ENCODE assay signal across 1 cellular context in the genomic region with DNA sequence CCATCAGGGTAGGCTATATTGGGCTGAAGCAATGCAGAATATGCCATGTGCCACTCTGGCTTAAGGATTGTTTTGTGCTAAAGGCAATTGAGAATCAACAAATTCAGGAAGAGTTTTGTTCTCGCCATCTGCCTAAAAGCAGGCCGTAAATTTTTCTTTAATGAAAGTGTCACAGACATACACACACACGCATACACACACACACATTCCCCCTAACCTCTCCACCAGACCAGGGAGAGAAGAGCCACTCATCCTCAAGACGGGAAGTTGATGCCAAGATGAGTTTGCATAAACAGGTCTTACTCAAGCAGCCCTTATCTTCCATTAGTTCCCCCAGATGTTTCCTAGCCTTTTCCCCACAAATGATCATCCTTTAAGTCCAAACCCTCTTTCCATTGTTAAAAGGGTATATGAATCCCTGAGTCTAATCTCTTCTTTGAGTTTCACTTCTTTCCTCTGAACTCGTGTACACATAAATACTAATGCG.
TF ChIP-seq lines count a peak whose summit lies in the region.

No MANE protein-coding gene starts in this region.

TF ChIP-seq in K562, 482 proteins besides CTCF, POLR2A, EP300 and RAD21 (continued from another document and continues in another):
- TF ChIP-seq, protein P1, sequence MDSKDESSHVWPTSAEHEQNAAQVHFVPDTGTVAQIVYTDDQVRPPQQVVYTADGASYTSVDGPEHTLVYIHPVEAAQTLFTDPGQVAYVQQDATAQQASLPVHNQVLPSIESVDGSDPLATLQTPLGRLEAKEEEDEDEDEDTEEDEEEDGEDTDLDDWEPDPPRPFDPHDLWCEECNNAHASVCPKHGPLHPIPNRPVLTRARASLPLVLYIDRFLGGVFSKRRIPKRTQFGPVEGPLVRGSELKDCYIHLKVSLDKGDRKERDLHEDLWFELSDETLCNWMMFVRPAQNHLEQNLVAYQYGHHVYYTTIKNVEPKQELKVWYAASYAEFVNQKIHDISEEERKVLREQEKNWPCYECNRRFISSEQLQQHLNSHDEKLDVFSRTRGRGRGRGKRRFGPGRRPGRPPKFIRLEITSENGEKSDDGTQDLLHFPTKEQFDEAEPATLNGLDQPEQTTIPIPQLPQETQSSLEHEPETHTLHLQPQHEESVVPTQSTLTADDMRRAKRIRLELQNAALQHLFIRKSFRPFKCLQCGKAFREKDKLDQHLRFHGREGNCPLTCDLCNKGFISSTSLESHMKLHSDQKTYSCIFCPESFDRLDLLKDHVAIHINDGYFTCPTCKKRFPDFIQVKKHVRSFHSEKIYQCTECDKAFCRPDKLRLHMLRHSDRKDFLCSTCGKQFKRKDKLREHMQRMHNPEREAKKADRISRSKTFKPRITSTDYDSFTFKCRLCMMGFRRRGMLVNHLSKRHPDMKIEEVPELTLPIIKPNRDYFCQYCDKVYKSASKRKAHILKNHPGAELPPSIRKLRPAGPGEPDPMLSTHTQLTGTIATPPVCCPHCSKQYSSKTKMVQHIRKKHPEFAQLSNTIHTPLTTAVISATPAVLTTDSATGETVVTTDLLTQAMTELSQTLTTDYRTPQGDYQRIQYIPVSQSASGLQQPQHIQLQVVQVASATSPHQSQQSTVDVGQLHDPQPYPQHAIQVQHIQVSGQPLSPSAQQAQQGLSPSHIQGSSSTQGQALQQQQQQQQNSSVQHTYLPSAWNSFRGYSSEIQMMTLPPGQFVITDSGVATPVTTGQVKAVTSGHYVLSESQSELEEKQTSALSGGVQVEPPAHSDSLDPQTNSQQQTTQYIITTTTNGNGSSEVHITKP (IDR thresholded peaks at IDR 0.05; ENCODE audit: partially characterized antibody): no peak
- TF ChIP-seq ETV6 (IDR thresholded peaks at IDR 0.05; ENCODE audit: borderline replicate concordance in 1 of 2, low read depth in 2 of 2, low read length in 1 of 2) (no peak), ETV6 (CRISPR knock-in tag; IDR thresholded peaks at IDR 0.05; ENCODE audit: borderline replicate concordance) (peak; percentile 22; the same call in 1 of the 2 replicates), EP400 (IDR thresholded peaks at IDR 0.05) (peak; percentile 47; the same call in 1 of the 2 replicates), ZNF224 (CRISPR knock-in tag; IDR thresholded peaks at IDR 0.05) (0 out of 2 replicates have a peak, but pooled peaks have one; percentile 45), NR2C2 (CRISPR knock-in tag; IDR thresholded peaks at IDR 0.05) (no peak), NR2C2 (tag; IDR thresholded peaks at IDR 0.05) (no peak), YBX1 (IDR thresholded peaks at IDR 0.05) (no peak), ZNF551 (CRISPR knock-in tag; IDR thresholded peaks at IDR 0.05) (no peak), RBM22 (IDR thresholded peaks at IDR 0.05; ENCODE audit: low read depth, low read length, poor library complexity, severe bottlenecking) (no peak), NBN (IDR thresholded peaks at IDR 0.05; ENCODE audit: low read depth) (0 out of 2 replicates have a peak, but pooled peaks have one; percentile 58), FUS (optimal IDR thresholded peaks at IDR 0.05; ENCODE audit: low read depth, low read length) (no peak), SOX6 (IDR thresholded peaks at IDR 0.05) (peak; percentile 60), PRMT5 (CRISPR knock-in tag; IDR thresholded peaks at IDR 0.05) (no peak), FOXK2 (conservative IDR thresholded peaks at IDR 0.05 in 1 of 2, IDR thresholded peaks at IDR 0.05 in 1 of 2; ENCODE audit: low read depth in 2 of 2) (peak; percentile 70 to 85), MECOM (CRISPR knock-in tag; IDR thresholded peaks at IDR 0.05) (no peak), SMAD2 (IDR thresholded peaks at IDR 0.05; ENCODE audit: low read depth, low read length) (no peak), CBFB (CRISPR knock-in tag; IDR thresholded peaks at IDR 0.05) (no peak), FOXJ2 (tag; IDR thresholded peaks at IDR 0.05) (no peak), LCOR (CRISPR knock-in tag; IDR thresholded peaks at IDR 0.05) (0 out of 2 replicates have a peak, but pooled peaks have one; percentile 34), FOXM1 (IDR thresholded peaks at IDR 0.05; ENCODE audit: low read depth) (no peak), FOXM1 (CRISPR knock-in tag; IDR thresholded peaks at IDR 0.05; ENCODE audit: low read depth) (no peak), ZBED1 (IDR thresholded peaks at IDR 0.05) (no peak), MED1 (CRISPR knock-in tag; IDR thresholded peaks at IDR 0.05; ENCODE audit: borderline replicate concordance) (no peak), FOXP1 (CRISPR knock-in tag; IDR thresholded peaks at IDR 0.05) (no peak), FOXA1 (IDR thresholded peaks at IDR 0.05; ENCODE audit: borderline replicate concordance) (no peak)
- TF ChIP-seq, protein P2, sequence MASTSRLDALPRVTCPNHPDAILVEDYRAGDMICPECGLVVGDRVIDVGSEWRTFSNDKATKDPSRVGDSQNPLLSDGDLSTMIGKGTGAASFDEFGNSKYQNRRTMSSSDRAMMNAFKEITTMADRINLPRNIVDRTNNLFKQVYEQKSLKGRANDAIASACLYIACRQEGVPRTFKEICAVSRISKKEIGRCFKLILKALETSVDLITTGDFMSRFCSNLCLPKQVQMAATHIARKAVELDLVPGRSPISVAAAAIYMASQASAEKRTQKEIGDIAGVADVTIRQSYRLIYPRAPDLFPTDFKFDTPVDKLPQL (IDR thresholded peaks at IDR 0.05; ENCODE audit: extremely low read depth, insufficient read length): no peak
- TF ChIP-seq, protein P3, sequence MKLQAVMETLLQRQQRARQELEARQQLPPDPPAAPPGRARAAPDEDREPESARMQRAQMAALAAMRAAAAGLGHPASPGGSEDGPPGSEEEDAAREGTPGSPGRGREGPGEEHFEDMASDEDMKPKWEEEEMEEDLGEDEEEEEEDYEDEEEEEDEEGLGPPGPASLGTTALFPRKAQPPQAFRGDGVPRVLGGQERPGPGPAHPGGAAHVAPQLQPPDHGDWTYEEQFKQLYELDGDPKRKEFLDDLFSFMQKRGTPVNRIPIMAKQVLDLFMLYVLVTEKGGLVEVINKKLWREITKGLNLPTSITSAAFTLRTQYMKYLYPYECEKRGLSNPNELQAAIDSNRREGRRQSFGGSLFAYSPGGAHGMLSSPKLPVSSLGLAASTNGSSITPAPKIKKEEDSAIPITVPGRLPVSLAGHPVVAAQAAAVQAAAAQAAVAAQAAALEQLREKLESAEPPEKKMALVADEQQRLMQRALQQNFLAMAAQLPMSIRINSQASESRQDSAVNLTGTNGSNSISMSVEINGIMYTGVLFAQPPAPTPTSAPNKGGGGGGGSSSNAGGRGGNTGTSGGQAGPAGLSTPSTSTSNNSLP (IDR thresholded peaks at IDR 0.05; ENCODE audit: borderline replicate concordance, low read depth, low read length): no peak
- TF ChIP-seq, protein P4, sequence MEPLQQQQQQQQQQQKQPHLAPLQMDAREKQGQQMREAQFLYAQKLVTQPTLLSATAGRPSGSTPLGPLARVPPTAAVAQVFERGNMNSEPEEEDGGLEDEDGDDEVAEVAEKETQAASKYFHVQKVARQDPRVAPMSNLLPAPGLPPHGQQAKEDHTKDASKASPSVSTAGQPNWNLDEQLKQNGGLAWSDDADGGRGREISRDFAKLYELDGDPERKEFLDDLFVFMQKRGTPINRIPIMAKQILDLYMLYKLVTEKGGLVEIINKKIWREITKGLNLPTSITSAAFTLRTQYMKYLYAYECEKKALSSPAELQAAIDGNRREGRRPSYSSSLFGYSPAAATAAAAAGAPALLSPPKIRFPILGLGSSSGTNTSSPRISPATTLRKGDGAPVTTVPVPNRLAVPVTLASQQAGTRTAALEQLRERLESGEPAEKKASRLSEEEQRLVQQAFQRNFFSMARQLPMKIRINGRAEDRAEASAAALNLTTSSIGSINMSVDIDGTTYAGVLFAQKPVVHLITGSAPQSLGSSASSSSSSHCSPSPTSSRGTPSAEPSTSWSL (CRISPR knock-in tag; IDR thresholded peaks at IDR 0.05; ENCODE audit: borderline replicate concordance): no peak
- TF ChIP-seq, protein P5, sequence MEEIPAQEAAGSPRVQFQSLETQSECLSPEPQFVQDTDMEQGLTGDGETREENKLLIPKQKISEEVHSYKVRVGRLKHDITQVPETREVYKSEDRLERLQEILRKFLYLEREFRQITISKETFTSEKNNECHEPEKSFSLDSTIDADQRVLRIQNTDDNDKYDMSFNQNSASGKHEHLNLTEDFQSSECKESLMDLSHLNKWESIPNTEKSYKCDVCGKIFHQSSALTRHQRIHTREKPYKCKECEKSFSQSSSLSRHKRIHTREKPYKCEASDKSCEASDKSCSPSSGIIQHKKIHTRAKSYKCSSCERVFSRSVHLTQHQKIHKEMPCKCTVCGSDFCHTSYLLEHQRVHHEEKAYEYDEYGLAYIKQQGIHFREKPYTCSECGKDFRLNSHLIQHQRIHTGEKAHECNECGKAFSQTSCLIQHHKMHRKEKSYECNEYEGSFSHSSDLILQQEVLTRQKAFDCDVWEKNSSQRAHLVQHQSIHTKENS (CRISPR knock-in tag; IDR thresholded peaks at IDR 0.05): no peak
- TF ChIP-seq, protein P6, sequence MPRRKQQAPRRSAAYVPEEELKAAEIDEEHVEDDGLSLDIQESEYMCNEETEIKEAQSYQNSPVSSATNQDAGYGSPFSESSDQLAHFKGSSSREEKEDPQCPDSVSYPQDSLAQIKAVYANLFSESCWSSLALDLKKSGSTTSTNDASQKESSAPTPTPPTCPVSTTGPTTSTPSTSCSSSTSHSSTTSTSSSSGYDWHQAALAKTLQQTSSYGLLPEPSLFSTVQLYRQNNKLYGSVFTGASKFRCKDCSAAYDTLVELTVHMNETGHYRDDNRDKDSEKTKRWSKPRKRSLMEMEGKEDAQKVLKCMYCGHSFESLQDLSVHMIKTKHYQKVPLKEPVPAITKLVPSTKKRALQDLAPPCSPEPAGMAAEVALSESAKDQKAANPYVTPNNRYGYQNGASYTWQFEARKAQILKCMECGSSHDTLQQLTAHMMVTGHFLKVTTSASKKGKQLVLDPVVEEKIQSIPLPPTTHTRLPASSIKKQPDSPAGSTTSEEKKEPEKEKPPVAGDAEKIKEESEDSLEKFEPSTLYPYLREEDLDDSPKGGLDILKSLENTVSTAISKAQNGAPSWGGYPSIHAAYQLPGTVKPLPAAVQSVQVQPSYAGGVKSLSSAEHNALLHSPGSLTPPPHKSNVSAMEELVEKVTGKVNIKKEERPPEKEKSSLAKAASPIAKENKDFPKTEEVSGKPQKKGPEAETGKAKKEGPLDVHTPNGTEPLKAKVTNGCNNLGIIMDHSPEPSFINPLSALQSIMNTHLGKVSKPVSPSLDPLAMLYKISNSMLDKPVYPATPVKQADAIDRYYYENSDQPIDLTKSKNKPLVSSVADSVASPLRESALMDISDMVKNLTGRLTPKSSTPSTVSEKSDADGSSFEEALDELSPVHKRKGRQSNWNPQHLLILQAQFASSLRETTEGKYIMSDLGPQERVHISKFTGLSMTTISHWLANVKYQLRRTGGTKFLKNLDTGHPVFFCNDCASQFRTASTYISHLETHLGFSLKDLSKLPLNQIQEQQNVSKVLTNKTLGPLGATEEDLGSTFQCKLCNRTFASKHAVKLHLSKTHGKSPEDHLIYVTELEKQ (CRISPR knock-in tag; IDR thresholded peaks at IDR 0.05): no peak
- TF ChIP-seq, protein P7, sequence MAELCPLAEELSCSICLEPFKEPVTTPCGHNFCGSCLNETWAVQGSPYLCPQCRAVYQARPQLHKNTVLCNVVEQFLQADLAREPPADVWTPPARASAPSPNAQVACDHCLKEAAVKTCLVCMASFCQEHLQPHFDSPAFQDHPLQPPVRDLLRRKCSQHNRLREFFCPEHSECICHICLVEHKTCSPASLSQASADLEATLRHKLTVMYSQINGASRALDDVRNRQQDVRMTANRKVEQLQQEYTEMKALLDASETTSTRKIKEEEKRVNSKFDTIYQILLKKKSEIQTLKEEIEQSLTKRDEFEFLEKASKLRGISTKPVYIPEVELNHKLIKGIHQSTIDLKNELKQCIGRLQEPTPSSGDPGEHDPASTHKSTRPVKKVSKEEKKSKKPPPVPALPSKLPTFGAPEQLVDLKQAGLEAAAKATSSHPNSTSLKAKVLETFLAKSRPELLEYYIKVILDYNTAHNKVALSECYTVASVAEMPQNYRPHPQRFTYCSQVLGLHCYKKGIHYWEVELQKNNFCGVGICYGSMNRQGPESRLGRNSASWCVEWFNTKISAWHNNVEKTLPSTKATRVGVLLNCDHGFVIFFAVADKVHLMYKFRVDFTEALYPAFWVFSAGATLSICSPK (IDR thresholded peaks at IDR 0.05; ENCODE audit: borderline replicate concordance): no peak
- TF ChIP-seq, protein P8, sequence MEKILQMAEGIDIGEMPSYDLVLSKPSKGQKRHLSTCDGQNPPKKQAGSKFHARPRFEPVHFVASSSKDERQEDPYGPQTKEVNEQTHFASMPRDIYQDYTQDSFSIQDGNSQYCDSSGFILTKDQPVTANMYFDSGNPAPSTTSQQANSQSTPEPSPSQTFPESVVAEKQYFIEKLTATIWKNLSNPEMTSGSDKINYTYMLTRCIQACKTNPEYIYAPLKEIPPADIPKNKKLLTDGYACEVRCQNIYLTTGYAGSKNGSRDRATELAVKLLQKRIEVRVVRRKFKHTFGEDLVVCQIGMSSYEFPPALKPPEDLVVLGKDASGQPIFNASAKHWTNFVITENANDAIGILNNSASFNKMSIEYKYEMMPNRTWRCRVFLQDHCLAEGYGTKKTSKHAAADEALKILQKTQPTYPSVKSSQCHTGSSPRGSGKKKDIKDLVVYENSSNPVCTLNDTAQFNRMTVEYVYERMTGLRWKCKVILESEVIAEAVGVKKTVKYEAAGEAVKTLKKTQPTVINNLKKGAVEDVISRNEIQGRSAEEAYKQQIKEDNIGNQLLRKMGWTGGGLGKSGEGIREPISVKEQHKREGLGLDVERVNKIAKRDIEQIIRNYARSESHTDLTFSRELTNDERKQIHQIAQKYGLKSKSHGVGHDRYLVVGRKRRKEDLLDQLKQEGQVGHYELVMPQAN (IDR thresholded peaks at IDR 0.05; ENCODE audit: borderline replicate concordance): peak; percentile 30; the same call in 1 of the 2 replicates
- TF ChIP-seq, protein P9, sequence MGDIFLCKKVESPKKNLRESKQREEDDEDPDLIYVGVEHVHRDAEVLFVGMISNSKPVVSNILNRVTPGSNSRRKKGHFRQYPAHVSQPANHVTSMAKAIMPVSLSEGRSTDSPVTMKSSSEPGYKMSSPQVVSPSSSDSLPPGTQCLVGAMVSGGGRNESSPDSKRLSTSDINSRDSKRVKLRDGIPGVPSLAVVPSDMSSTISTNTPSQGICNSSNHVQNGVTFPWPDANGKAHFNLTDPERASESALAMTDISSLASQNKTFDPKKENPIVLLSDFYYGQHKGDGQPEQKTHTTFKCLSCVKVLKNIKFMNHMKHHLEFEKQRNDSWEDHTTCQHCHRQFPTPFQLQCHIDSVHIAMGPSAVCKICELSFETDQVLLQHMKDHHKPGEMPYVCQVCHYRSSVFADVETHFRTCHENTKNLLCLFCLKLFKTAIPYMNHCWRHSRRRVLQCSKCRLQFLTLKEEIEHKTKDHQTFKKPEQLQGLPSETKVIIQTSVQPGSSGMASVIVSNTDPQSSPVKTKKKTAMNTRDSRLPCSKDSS (IDR thresholded peaks at IDR 0.05; ENCODE audit: low read depth, partially characterized antibody): no peak
- TF ChIP-seq, protein P10, sequence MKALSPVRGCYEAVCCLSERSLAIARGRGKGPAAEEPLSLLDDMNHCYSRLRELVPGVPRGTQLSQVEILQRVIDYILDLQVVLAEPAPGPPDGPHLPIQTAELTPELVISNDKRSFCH (CRISPR knock-in tag; IDR thresholded peaks at IDR 0.05): no peak
- TF ChIP-seq, protein P10 (tag; IDR thresholded peaks at IDR 0.05): peak; percentile 81
